Comparison of ENCODE assay signal across 9 cellular contexts in the genomic region with DNA sequence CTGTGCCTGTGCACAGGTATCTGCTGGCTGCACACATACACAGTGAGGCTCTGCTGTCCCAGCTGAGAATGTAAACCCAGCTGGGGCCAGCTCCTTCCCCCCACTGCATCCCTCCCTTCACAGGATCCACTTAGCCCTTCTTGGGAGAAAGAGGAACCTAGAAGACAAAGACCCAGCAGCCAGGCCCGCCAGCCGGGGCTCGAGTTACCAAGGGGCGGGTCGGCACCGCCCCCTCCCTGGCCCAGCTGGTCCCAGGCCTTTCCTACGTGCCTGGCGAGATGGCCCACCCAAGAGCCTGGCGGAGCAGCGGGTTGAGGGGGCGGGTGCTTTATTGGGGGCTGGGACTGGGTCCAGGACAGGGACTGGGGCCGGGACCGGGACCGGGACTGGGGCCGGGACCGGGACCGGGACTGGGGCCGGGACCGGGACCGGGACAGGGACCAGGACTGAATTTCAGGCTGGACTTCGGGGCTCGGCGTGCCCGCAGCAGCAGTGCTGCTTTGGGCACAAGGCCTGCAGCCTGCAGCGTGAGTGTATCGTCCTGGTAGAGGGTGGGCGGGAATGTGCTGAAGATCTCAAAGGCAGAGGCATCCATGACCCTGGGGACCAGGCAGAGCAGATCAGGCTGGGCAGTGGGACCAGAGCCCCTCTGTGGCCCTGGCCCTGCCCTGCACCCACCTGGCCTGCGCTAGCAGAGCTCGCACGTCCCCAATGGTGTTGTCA. TPM values are rescaled to one million over a fixed set of nuclear protein-coding genes. Genes with fewer than 3 reads are reported as not detected.
DNase-seq lines count a peak whose midpoint lies in the region; ATAC-seq and TF ChIP-seq lines count a peak whose summit lies in the region.
"Had no signal": no experiment of that assay in that cellular context is flagged by ENCODE, and none has a peak within 500 bp of the region (broad histone marks: within the 10 kb centered on the region; RNA-seq: fewer than 3 reads in every experiment).

No MANE protein-coding gene starts in this region.

- intact Hi-C loops in Calu3 (cut with micrococcal nuclease; ENCODE audit: unreplicated experiment) = no loop called here

- no peaks in the 10 kb centered on the region for H3K9me3 ChIP-seq in neuronal stem cell (replicated peaks in 1 of 2; ENCODE audit: control insufficient read depth in 2 of 2, insufficient read depth in 1 of 2, low read depth in 1 of 2, low read length in 2 of 2)

- peak overlapping the region; percentile 93 for H3K18ac ChIP-seq in neuronal stem cell (ENCODE audit: low read length)

- no peak overlapping the region for H2BK120ac ChIP-seq in neuronal stem cell (ENCODE audit: low read depth, low read length)

- peaks cover 66% of the 10 kb centered on the region for H3K36me3 Mint-ChIP-seq in Calu3 (ENCODE audit: insufficient read depth, unreplicated experiment)

- H3K14ac ChIP-seq in neuronal stem cell (ENCODE audit: low read length) = peak overlapping the region; percentile 41

- no peak for ATAC-seq in GM18520 (IDR thresholded peaks at IDR 0.05; ENCODE audit: unreplicated experiment)

- no TSS peak for BruUV-seq in Calu3 (replicated peaks; lab: Mats Ljungman, UMichigan)

- H3K27me3 Mint-ChIP-seq in Calu3 (ENCODE audit: unreplicated experiment) = no peaks in the 10 kb centered on the region

- peak overlapping the region; percentile 68 for H2BK5ac ChIP-seq in neuronal stem cell (ENCODE audit: low read length)

- no peak overlapping the region for H4K91ac ChIP-seq in neuronal stem cell (ENCODE audit: low read depth, low read length, poor library complexity)

- peak overlapping the region; percentile 73 for H3K27ac ChIP-seq in neuronal stem cell (replicated peaks; ENCODE audit: low read length)
- H3K27ac ChIP-seq: PC-9 had no signal

- H3K4me3 ChIP-seq in neuronal stem cell (ENCODE audit: low read length in 2 of 2) = no peak overlapping the region
- H3K4me3 ChIP-seq: PC-9 had no signal

- H3K4me1 ChIP-seq in neuronal stem cell (ENCODE audit: control insufficient read depth in 2 of 2, insufficient read depth in 1 of 2, low read depth in 1 of 2, low read length in 2 of 2) = peaks cover 31 to 36% of the 10 kb centered on the region in 2 donors

- peak overlapping the region; percentile 62 for H2BK15ac ChIP-seq in neuronal stem cell (ENCODE audit: low read length)

- DNase-seq in Calu3 = no peak
- peak; percentile 46 to 80 for DNase-seq in NCI-H524 (lab: John Stamatoyannopoulos, UW)
- peak; percentile 93 for DNase-seq in ecto neural progenitor cell (ENCODE audit: low spot score)
- DNase-seq in neuronal stem cell (ENCODE audit: low spot score) = peak; percentile 91
- no peak for DNase-seq in GM10266 (ENCODE audit: extremely low spot score)
- no peak for DNase-seq in cortex of kidney (lab: John Stamatoyannopoulos, UW)
- no peak for DNase-seq in NCI-H510A (lab: John Stamatoyannopoulos, UW)

- no peak overlapping the region for H3K23ac ChIP-seq in neuronal stem cell (ENCODE audit: low read depth, low read length, poor library complexity)

- peak overlapping the region; percentile 88 for H3K9ac ChIP-seq in neuronal stem cell (ENCODE audit: low read depth, low read length, poor library complexity)

- no peaks in the 10 kb centered on the region for H3K27me3 ChIP-seq in neuronal stem cell (ENCODE audit: control insufficient read depth in 3 of 3, insufficient read depth in 3 of 3, low read depth in 1 of 3, low read length in 3 of 3)

- no peak overlapping the region for H3K4me3 Mint-ChIP-seq in Calu3 (ENCODE audit: low read depth, unreplicated experiment)

- TF ChIP-seq CTCF in Calu3 (IDR thresholded peaks at IDR 0.05; ENCODE audit: unreplicated experiment) (no peak), GM10266 (IDR thresholded peaks at IDR 0.05; ENCODE audit: control insufficient read depth, insufficient read depth, low read depth, missing control alignments) (no peak)

- WGBS in neuronal stem cell (ENCODE audit: extremely low coverage in 2 of 2, insufficient read length in 2 of 2, insufficient replicate concordance in 1 of 2), 2 donors = no CpG with 5 or more reads among the region's 30 CpGs

- H3K9me3 Mint-ChIP-seq in Calu3 (ENCODE audit: low read depth, unreplicated experiment) = no peaks in the 10 kb centered on the region

- H3K79me1 ChIP-seq in neuronal stem cell (ENCODE audit: low read depth, low read length) = peaks cover 8% of the 10 kb centered on the region

- peaks cover 43% of the 10 kb centered on the region for H3K4me1 Mint-ChIP-seq in Calu3 (ENCODE audit: low read depth, unreplicated experiment)

- no peak overlapping the region for H4K8ac ChIP-seq in neuronal stem cell (ENCODE audit: low read depth, low read length)

- H2AFZ ChIP-seq in neuronal stem cell (ENCODE audit: low read length) = no peak overlapping the region
- H2AFZ ChIP-seq: PC-9 had no signal

- H3K36me3 ChIP-seq in neuronal stem cell (replicated peaks in 1 of 2; ENCODE audit: control insufficient read depth in 2 of 2, insufficient read depth in 2 of 2, low read length in 2 of 2) = peaks cover 18 to 39% of the 10 kb centered on the region in 2 donors

- peak overlapping the region; percentile 48 for H3K4me2 ChIP-seq in neuronal stem cell (ENCODE audit: insufficient read depth, low read length, poor library complexity, severe bottlenecking)

- peak overlapping the region; percentile 60 for H3K4ac ChIP-seq in neuronal stem cell (ENCODE audit: low read length)

- H3K27ac Mint-ChIP-seq in Calu3 (ENCODE audit: unreplicated experiment) = peak overlapping the region; percentile 92

- peak overlapping the region; percentile 31 for H2AK5ac ChIP-seq in neuronal stem cell (ENCODE audit: low read depth, low read length)

- CTCF ChIA-PET in Calu3 (lab: Charles Lee) = interaction anchor here (0.6 kb wide), 1 partner anchor 169 kb away, joined by 4 read pairs; no protein-coding TSS in a partner anchor

- H2BK12ac ChIP-seq in neuronal stem cell (ENCODE audit: low read length) = peak overlapping the region; percentile 97

RNA-seq across cellular contexts. Expression of gene SH3BGRL3, which starts 2.2 kb away (rescaled TPM):
- total RNA-seq in Calu3 (2022) = 74.6 and 107 TPM in 2 replicates
- polyA plus RNA-seq in neuronal stem cell (2013, experiment 1 of 2) = 112 TPM
- polyA plus RNA-seq in neuronal stem cell (2013, experiment 2 of 2) = 106 TPM

RNA-seq across cellular contexts. Expression of gene UBXN11, which starts 24.3 kb away (rescaled TPM):
- total RNA-seq in Calu3 (2022) = 24.0 and 32.0 TPM in 2 replicates
- 14.9 TPM for polyA plus RNA-seq in neuronal stem cell (2013, experiment 1 of 2)
- polyA plus RNA-seq in neuronal stem cell (2013, experiment 2 of 2) = 13.6 TPM

RNA-seq across cellular contexts. Expression of gene CD52, which starts 35.6 kb away (rescaled TPM):
- not detected in 2 replicates for total RNA-seq in Calu3 (2022)
- 2.2 TPM for polyA plus RNA-seq in neuronal stem cell (2013, experiment 1 of 2)
- polyA plus RNA-seq in neuronal stem cell (2013, experiment 2 of 2) = 1.7 TPM

RNA-seq across cellular contexts. Expression of gene CEP85, which starts 48.1 kb away (rescaled TPM):
- 19.9 and 24.6 TPM in 2 replicates for total RNA-seq in Calu3 (2022)
- polyA plus RNA-seq in neuronal stem cell (2013, experiment 1 of 2) = 26.9 TPM
- 26.9 TPM for polyA plus RNA-seq in neuronal stem cell (2013, experiment 2 of 2)

Comparison
In these comparisons a context has a peak if more than half of its experiments do, and no peak if none do; other contexts are left out.
1. DNase-seq: peak in NCI-H524 (2 of 2), ecto neural progenitor cell (single experiment) and neuronal stem cell (single experiment); none in Calu3 (single experiment), GM10266 (single experiment), cortex of kidney (single experiment) and NCI-H510A (single experiment).